In genomic region chr17:65227637-65228036, GRCh38 we compare ENCODE assay signal across 26 cellular contexts.
"Had no signal": no experiment of that assay in that cellular context is flagged by ENCODE, and none has a peak within 500 bp of the region (broad histone marks: within the 10 kb centered on the region; RNA-seq: fewer than 3 reads in every experiment).

No MANE protein-coding gene starts in this region.

- H2AFZ ChIP-seq: neural progenitor cell had no signal

- H3K27ac Mint-ChIP-seq: activated CD8-positive, alpha-beta T cell treated with anti-CD3 and anti-CD28 coated beads for 36 hours; activated naive CD4-positive, alpha-beta T cell treated with anti-CD3 and anti-CD28 coated beads for 36 hours; activated T-cell treated with anti-CD3 and anti-CD28 coated beads, Interleukin-2, amount 50 U/mL, for 72 hours had no signal

- H3K27me3 ChIP-seq: neural progenitor cell, right atrium auricular region had no signal

- DNase-seq: activated CD4-positive, alpha-beta T cell treated with anti-CD3 and anti-CD28 coated beads for 48 hours; activated CD8-positive, alpha-beta T cell treated with anti-CD3 and anti-CD28 coated beads for 36 hours; activated effector memory CD4-positive, alpha-beta T cell treated with Interleukin-2 at 50 U/mL for 16 hours; activated naive CD4-positive, alpha-beta T cell treated with anti-CD3 and anti-CD28 coated beads for 36 hours; activated T-cell treated with anti-CD3 and anti-CD28 coated beads for 4 hours; activated T-cell treated with anti-CD3 and anti-CD28 coated beads, Interleukin-2, amount 50 U/mL, for 72 hours; amygdala; caudate nucleus; cortex of kidney; foreskin fibroblast; head of caudate nucleus; hippocampal formation; kidney; left colon; midbrain; naive thymus-derived CD4-positive, alpha-beta T cell; spleen; stimulated activated naive CD4-positive, alpha-beta T cell; T-helper 1 cell; T-helper 9 cell had no signal

- H3K9ac ChIP-seq: neural progenitor cell had no signal

- ATAC-seq: activated CD8-positive, alpha-beta T cell treated with anti-CD3 and anti-CD28 coated beads for 36 hours; activated T-cell treated with anti-CD3 and anti-CD28 coated beads, Interleukin-2, amount 50 U/mL, for 72 hours; esophagus mucosa; left colon; naive thymus-derived CD4-positive, alpha-beta T cell had no signal

- H3K27ac ChIP-seq: neural progenitor cell, right atrium auricular region, spleen, suprapubic skin, tibial nerve, VCaP had no signal

- H3K4me3 ChIP-seq: neural progenitor cell, right atrium auricular region, spleen, suprapubic skin, tibial nerve had no signal

- H3K36me3 ChIP-seq: neural progenitor cell, right atrium auricular region, spleen, suprapubic skin, tibial nerve had no signal

- H3K4me1 ChIP-seq: neural progenitor cell, right atrium auricular region had no signal

- H3K9me3 Mint-ChIP-seq: activated CD8-positive, alpha-beta T cell treated with anti-CD3 and anti-CD28 coated beads for 36 hours; activated naive CD4-positive, alpha-beta T cell treated with anti-CD3 and anti-CD28 coated beads for 36 hours; naive thymus-derived CD4-positive, alpha-beta T cell; neural progenitor cell had no signal

- H3K36me3 Mint-ChIP-seq: naive thymus-derived CD4-positive, alpha-beta T cell; neural progenitor cell had no signal

- H3K4me3 Mint-ChIP-seq: activated CD8-positive, alpha-beta T cell treated with anti-CD3 and anti-CD28 coated beads for 36 hours; activated naive CD4-positive, alpha-beta T cell treated with anti-CD3 and anti-CD28 coated beads for 36 hours; neural progenitor cell had no signal

- H3K9me3 ChIP-seq: right atrium auricular region, spleen, suprapubic skin, tibial nerve had no signal

- H3K4me2 ChIP-seq: neural progenitor cell had no signal
